ENCODE assay signal across 11 cellular contexts in genomic region chr6:15948930-15949900, GRCh38.
DNase-seq lines count a peak whose midpoint lies in the region; ATAC-seq, FAIRE-seq and TF ChIP-seq lines count a peak whose summit lies in the region.
"Had no signal": no experiment of that assay in that cellular context is flagged by ENCODE, and none has a peak within 500 bp of the region (broad histone marks: within the 10 kb centered on the region; RNA-seq: fewer than 3 reads in every experiment).

No MANE protein-coding gene starts in this region.

- H3K9me3 ChIP-seq in small intestine (ENCODE audit: control insufficient read depth, low read depth) = no peaks in the 10 kb centered on the region

- 19 to 52% (median 28%) methylated on average over 10 of the region's 10 CpGs for WGBS in small intestine, 3 donors

- no peak for FAIRE-seq in small intestine (lab: Jason Lieb, UNC)
- FAIRE-seq: GM12891 had no signal

- no peaks in the 10 kb centered on the region for H3K36me3 ChIP-seq in small intestine (ENCODE audit: control insufficient read depth in 2 of 2, insufficient read depth in 2 of 2, low read length in 2 of 2)

- H3K4me3 ChIP-seq in epithelial cell of esophagus (ENCODE audit: low read length) (no peak overlapping the region), small intestine (ENCODE audit: low read depth in 1 of 2, low read length in 2 of 2) (no peak overlapping the region)
- H3K4me3 ChIP-seq: skin epidermis had no signal

- no peaks in the 10 kb centered on the region for H3K27me3 ChIP-seq in small intestine (ENCODE audit: control insufficient read depth in 2 of 2, insufficient read depth in 2 of 2, low read length in 2 of 2)

- no peak for TF ChIP-seq CTCF in epithelial cell of esophagus (IDR thresholded peaks at IDR 0.05; ENCODE audit: insufficient read depth, low read depth, low read length, missing control alignments)

- ATAC-seq in GM21390 (IDR thresholded peaks at IDR 0.05; ENCODE audit: unreplicated experiment) = no peak

- no peaks in the 10 kb centered on the region for H3K4me1 ChIP-seq in small intestine (ENCODE audit: control insufficient read depth in 2 of 2, insufficient read depth in 1 of 2, low read depth in 1 of 2, low read length in 1 of 2)

- peak; percentile 42 for DNase-seq in HuH-7 (ENCODE audit: low spot score)
- DNase-seq in NCI-H524 (lab: John Stamatoyannopoulos, UW) = peak; percentile 75 to 94
- DNase-seq in epithelial cell of esophagus (ENCODE audit: low read depth) = peak; percentile 58
- peak; percentile 70 for DNase-seq in small intestine
- DNase-seq in activated T-cell treated with anti-CD3 and anti-CD28 coated beads, Interleukin-2, amount 50 U/mL, for 48 hours = no peak
- no peak for DNase-seq in SKM-1 treated with dmso at 0.1 percent for 144 hours (lab: John Stamatoyannopoulos, UW; ENCODE audit: unreplicated experiment)
- DNase-seq in cerebellar cortex (ENCODE audit: low spot score) = no peak
- DNase-seq: Kasumi-1 had no signal

- H3K27ac ChIP-seq in small intestine (ENCODE audit: low read depth in 1 of 2, low read length in 1 of 2) = no peak overlapping the region
- H3K27ac ChIP-seq: skin epidermis had no signal

Comparison
In these comparisons a context has a peak if more than half of its experiments do, and no peak if none do; other contexts are left out.
1. DNase-seq: peak in HuH-7 (single experiment), NCI-H524 (2 of 2), epithelial cell of esophagus (single experiment) and small intestine (single experiment); none in activated T-cell treated with anti-CD3 and anti-CD28 coated beads, Interleukin-2, amount 50 U/mL, for 48 hours (0 of 2), SKM-1 treated with dmso at 0.1 percent for 144 hours (single experiment) and cerebellar cortex (single experiment).